Comparison of ENCODE assay signal across 19 cellular contexts in the genomic region with DNA sequence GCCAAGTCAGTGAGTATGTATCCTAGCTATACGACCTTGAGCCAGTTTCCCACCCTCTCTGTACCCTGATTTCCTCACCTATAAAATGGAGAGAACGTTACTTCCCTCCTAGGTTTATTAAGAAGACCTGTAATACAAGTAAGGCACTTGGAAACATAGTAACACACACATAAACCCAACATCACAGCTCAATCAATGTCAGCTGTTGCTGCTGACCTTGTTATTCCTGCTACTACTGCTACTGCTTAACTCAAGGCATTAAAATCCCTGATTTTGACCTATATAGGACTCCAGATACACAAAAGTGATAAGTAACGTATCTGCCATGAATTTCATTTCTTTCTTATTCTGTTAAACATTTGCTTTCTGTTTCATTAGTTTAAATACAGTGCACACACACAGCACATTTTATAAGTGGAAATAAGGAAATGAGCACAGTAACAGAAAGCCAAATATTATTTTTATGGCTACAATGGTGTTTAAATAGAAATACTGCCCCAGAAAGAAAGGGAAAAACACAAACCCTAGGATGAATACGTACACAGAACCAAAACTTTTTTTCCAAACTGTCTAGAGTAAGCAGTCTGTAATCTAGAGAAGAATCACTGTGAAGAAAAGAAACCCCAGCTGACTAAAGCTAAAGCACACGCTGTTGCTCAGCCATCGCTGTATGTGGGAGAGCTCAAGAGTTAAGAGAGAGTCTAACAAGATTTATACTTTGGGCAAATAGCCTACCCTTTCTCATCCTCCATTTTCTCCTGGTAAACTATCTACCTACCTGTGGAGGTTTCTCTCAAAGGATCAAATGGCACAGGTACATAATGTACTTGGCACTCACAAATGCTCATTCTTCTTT. TPM values are rescaled to one million over a fixed set of nuclear protein-coding genes. Genes with fewer than 3 reads are reported as not detected.
DNase-seq lines count a peak whose midpoint lies in the region; ATAC-seq, FAIRE-seq and TF ChIP-seq lines count a peak whose summit lies in the region.
"Had no signal": no experiment of that assay in that cellular context is flagged by ENCODE, and none has a peak within 500 bp of the region (broad histone marks: within the 10 kb centered on the region; RNA-seq: fewer than 3 reads in every experiment).

No MANE protein-coding gene starts in this region.

- H3K27me3 ChIP-seq in ACC112 (ENCODE audit: insufficient read depth, low read length) (no peaks in the 10 kb centered on the region), endothelial cell of umbilical vein (ENCODE audit: control insufficient read depth in 2 of 2, insufficient read depth in 2 of 2, low read length in 2 of 2) (no peaks in the 10 kb centered on the region), mesendoderm (ENCODE audit: insufficient read depth, low read length, poor library complexity) (no peaks in the 10 kb centered on the region), H9 (ENCODE audit: insufficient read depth, low read length) (no peaks in the 10 kb centered on the region)
- H3K27me3 ChIP-seq: foreskin keratinocyte, uterus had no signal

- H3K18ac ChIP-seq in mesendoderm (ENCODE audit: low read length) (no peak overlapping the region), H9 (ENCODE audit: insufficient read length, low read depth, low read length) (no peak overlapping the region)

- no peak overlapping the region for H3K23ac ChIP-seq in mesendoderm (ENCODE audit: low read length)
- H3K23ac ChIP-seq in H9 (ENCODE audit: insufficient read length, low read depth, low read length): no peak overlapping the region

- H3K36me3 ChIP-seq in ACC112 (ENCODE audit: insufficient read depth, low read length): 0 out of 2 replicates have a peak, but pooled peaks cover 7% of the 10 kb centered on the region
- peaks cover 0 to 2% of the 10 kb centered on the region in 2 experiments for H3K36me3 ChIP-seq in endothelial cell of umbilical vein (ENCODE audit: control insufficient read depth in 2 of 2, extremely low read depth in 1 of 2, insufficient read depth in 2 of 2, low read length in 2 of 2)
- no peaks in the 10 kb centered on the region for H3K36me3 ChIP-seq in mesendoderm (ENCODE audit: control insufficient read depth, insufficient read depth, low read length)
- H3K36me3 ChIP-seq: uterus had no signal

- H4K20me1 ChIP-seq in endothelial cell of umbilical vein (replicated peaks; ENCODE audit: control insufficient read depth, extremely low read depth, insufficient read depth, low read length) (no peaks in the 10 kb centered on the region), H9 (ENCODE audit: control insufficient read depth, insufficient read depth, insufficient read length) (no peaks in the 10 kb centered on the region)

- H2AFZ ChIP-seq in ACC112 (ENCODE audit: low read length, unreplicated experiment): peak overlapping the region; percentile 67
- no peak overlapping the region for H2AFZ ChIP-seq in endothelial cell of umbilical vein (ENCODE audit: low read depth, low read length)
- H2AFZ ChIP-seq in H9 (ENCODE audit: low read length): no peak overlapping the region

- no peak for ATAC-seq in activated CD8-positive, alpha-beta memory T cell treated with anti-CD3 and anti-CD28 coated beads, Interleukin-2, amount 10 ng/mL, durations not matched to agents 7 days and 5 days
- ATAC-seq: activated CD4-positive, CD25-positive, alpha-beta regulatory T cell treated with anti-CD3 and anti-CD28 coated beads, Interleukin-2, amount 50 U/mL, for 24 hours; foreskin keratinocyte had no signal

- H2BK15ac ChIP-seq in mesendoderm (replicated peaks; ENCODE audit: low read depth) (no peak overlapping the region), H9 (ENCODE audit: low read depth, low read length) (no peak overlapping the region)

- POLR2A ChIA-PET in endothelial cell of umbilical vein (lab: Charles Lee): no interaction called here

- intact Hi-C loops in endothelial cell of umbilical vein (cut with micrococcal nuclease): no loop called here

- FAIRE-seq in endothelial cell of umbilical vein (lab: Jason Lieb, UNC): no peak
- FAIRE-seq: endometrium had no signal

- no peaks in the 10 kb centered on the region for H3K9me3 ChIP-seq in endothelial cell of umbilical vein (replicated peaks; ENCODE audit: control insufficient read depth, insufficient read depth, low read length)
- H3K9me3 ChIP-seq in H9 (ENCODE audit: control insufficient read depth, low read depth, low read length): no peaks in the 10 kb centered on the region
- H3K9me3 ChIP-seq: uterus had no signal

- dilution Hi-C loops in endothelial cell of umbilical vein (cut with MboI; ENCODE audit: extremely low pct_ligation_motif_present, low sequenced_read_pairs): no loop called here

- no peaks in the 10 kb centered on the region for H3K27me3 Mint-ChIP-seq in osteocyte (ENCODE audit: unreplicated experiment)
- H3K27me3 Mint-ChIP-seq in activated CD8-positive, alpha-beta memory T cell treated with anti-CD3 and anti-CD28 coated beads, Interleukin-2, amount 10 ng/mL, durations not matched to agents 7 days and 5 days: no peaks in the 10 kb centered on the region
- H3K27me3 Mint-ChIP-seq in H9 (ENCODE audit: low read depth): no peaks in the 10 kb centered on the region
- H3K27me3 Mint-ChIP-seq: naive B cell; stimulated activated naive CD8-positive, alpha-beta T cell treated with anti-CD3 and anti-CD28 coated beads, Interleukin-15, Interleukin-2, amounts not matched to agents 100 ng/mL and 50 ng/mL, for 24 hours had no signal

- H3K9me3 Mint-ChIP-seq in osteocyte (ENCODE audit: unreplicated experiment) (no peaks in the 10 kb centered on the region), H9 (no peaks in the 10 kb centered on the region)
- H3K9me3 Mint-ChIP-seq in activated CD8-positive, alpha-beta memory T cell treated with anti-CD3 and anti-CD28 coated beads, Interleukin-2, amount 10 ng/mL, durations not matched to agents 7 days and 5 days (ENCODE audit: low read depth): no peaks in the 10 kb centered on the region
- H3K9me3 Mint-ChIP-seq: naive B cell; stimulated activated naive CD8-positive, alpha-beta T cell treated with anti-CD3 and anti-CD28 coated beads, Interleukin-15, Interleukin-2, amounts not matched to agents 100 ng/mL and 50 ng/mL, for 24 hours; T-helper 1 cell treated with Interleukin-12 subunit alpha and Interleukin-12 subunit beta and Interleukin-4 antibody, amounts not matched to agents 30 μg/mL and 1 μg/mL, for 36 hours had no signal

- no peak overlapping the region for H3K56ac ChIP-seq in mesendoderm (ENCODE audit: low read length)
- H3K56ac ChIP-seq in H9 (ENCODE audit: insufficient read length, low read depth, low read length): no peak overlapping the region

- no peak overlapping the region for H2BK20ac ChIP-seq in H9 (ENCODE audit: low read depth, low read length, poor library complexity, severe bottlenecking)

- H3K4me3 Mint-ChIP-seq in osteocyte (ENCODE audit: unreplicated experiment): peak overlapping the region; percentile 45
- no peak overlapping the region for H3K4me3 Mint-ChIP-seq in activated CD8-positive, alpha-beta memory T cell treated with anti-CD3 and anti-CD28 coated beads, Interleukin-2, amount 10 ng/mL, durations not matched to agents 7 days and 5 days
- no peak overlapping the region for H3K4me3 Mint-ChIP-seq in H9
- H3K4me3 Mint-ChIP-seq: naive B cell; stimulated activated naive CD8-positive, alpha-beta T cell treated with anti-CD3 and anti-CD28 coated beads, Interleukin-15, Interleukin-2, amounts not matched to agents 100 ng/mL and 50 ng/mL, for 24 hours; T-helper 1 cell treated with Interleukin-12 subunit alpha and Interleukin-12 subunit beta and Interleukin-4 antibody, amounts not matched to agents 30 μg/mL and 1 μg/mL, for 36 hours had no signal

- CTCF ChIA-PET in endothelial cell of umbilical vein (lab: Charles Lee): interaction anchor here (0.8 to 1.4 kb wide), 4 partner anchors 9 to 45 kb away, joined by 3 read pairs; no protein-coding TSS in a partner anchor
- CTCF ChIA-PET in activated CD8-positive, alpha-beta memory T cell treated with anti-CD3 and anti-CD28 coated beads, Interleukin-2, amount 10 ng/mL, durations not matched to agents 7 days and 5 days (lab: Charles Lee): no interaction called here

- no CpG with 5 or more reads among the region's 6 CpGs for WGBS in mesendoderm (ENCODE audit: extremely low coverage, insufficient coverage, low lambda C conversion rate)
- whole genome bisulfite sequencing in H9 (ENCODE audit: extremely low coverage, insufficient read length, low lambda C conversion rate): no CpG with 5 or more reads among the region's 6 CpGs

- H3K27ac ChIP-seq in ACC112 (ENCODE audit: low read depth, low read length): no peak overlapping the region
- no peak overlapping the region for H3K27ac ChIP-seq in endothelial cell of umbilical vein (ENCODE audit: insufficient read depth, low read depth, low read length)
- H3K27ac ChIP-seq in mesendoderm (ENCODE audit: low read depth, low read length): no peak overlapping the region
- H3K27ac ChIP-seq in H9 (ENCODE audit: insufficient read length, low read depth, low read length): no peak overlapping the region
- H3K27ac ChIP-seq: foreskin keratinocyte, uterus had no signal

- H4K5ac ChIP-seq in mesendoderm (ENCODE audit: low read length) (no peak overlapping the region), H9 (ENCODE audit: insufficient read length, low read depth, low read length) (no peak overlapping the region)

- H3K4me2 ChIP-seq in endothelial cell of umbilical vein (ENCODE audit: insufficient read depth, low read length) (no peak overlapping the region), mesendoderm (ENCODE audit: low read length) (no peak overlapping the region), H9 (ENCODE audit: insufficient read depth, insufficient read length, low read length) (no peak overlapping the region)

- peak overlapping the region; percentile 61 for H3K4me3 ChIP-seq in ACC112 (ENCODE audit: low read depth, low read length)
- H3K4me3 ChIP-seq in endothelial cell of umbilical vein (replicated peaks in 1 of 3; ENCODE audit: insufficient read depth in 1 of 3, low read depth in 1 of 3, low read length in 3 of 3): no peak overlapping the region
- H3K4me3 ChIP-seq in mesendoderm (ENCODE audit: low read length): no peak overlapping the region
- H3K4me3 ChIP-seq: uterus had no signal

- H3K79me1 ChIP-seq in mesendoderm (ENCODE audit: low read length) (peaks cover 5% of the 10 kb centered on the region), H9 (ENCODE audit: insufficient read depth, low read depth, low read length, poor library complexity, severe bottlenecking) (peaks cover 3% of the 10 kb centered on the region)

- H3K4me1 ChIP-seq in ACC112 (ENCODE audit: control insufficient read depth, insufficient read depth, low read length, unreplicated experiment) (peaks cover 7% of the 10 kb centered on the region), endothelial cell of umbilical vein (ENCODE audit: control insufficient read depth, extremely low read depth, insufficient read depth, low read length) (no peaks in the 10 kb centered on the region), mesendoderm (ENCODE audit: control insufficient read depth, low read depth, low read length) (no peaks in the 10 kb centered on the region), H9 (ENCODE audit: insufficient read depth, low read length) (no peaks in the 10 kb centered on the region)
- H3K4me1 ChIP-seq: foreskin keratinocyte, uterus had no signal

- H3K9ac ChIP-seq in endothelial cell of umbilical vein (replicated peaks; ENCODE audit: extremely low read depth, insufficient read depth, low read length): no peak overlapping the region
- H3K9ac ChIP-seq in mesendoderm (ENCODE audit: low read length): no peak overlapping the region
- H3K9ac ChIP-seq in H9 (ENCODE audit: extremely low read depth, insufficient read length, low read length): no peak overlapping the region

- no peaks in the 10 kb centered on the region for H3K23me2 ChIP-seq in H9 (ENCODE audit: insufficient read length, low read depth, low read length, poor library complexity, severe bottlenecking)

- H3K4me1 Mint-ChIP-seq in osteocyte (ENCODE audit: unreplicated experiment): peaks cover 13% of the 10 kb centered on the region
- peaks cover 8% of the 10 kb centered on the region for H3K4me1 Mint-ChIP-seq in activated CD8-positive, alpha-beta memory T cell treated with anti-CD3 and anti-CD28 coated beads, Interleukin-2, amount 10 ng/mL, durations not matched to agents 7 days and 5 days
- H3K4me1 Mint-ChIP-seq in H9: peaks cover 3 to 7% of the 10 kb centered on the region in 2 experiments; a peak in 3 of 4 replicates

- no peak overlapping the region for H2BK5ac ChIP-seq in mesendoderm (ENCODE audit: low read length)
- H2BK5ac ChIP-seq in H9 (ENCODE audit: insufficient read length, low read length): no peak overlapping the region

- H3K14ac ChIP-seq in H9 (ENCODE audit: insufficient read depth, low read length): no peak overlapping the region

- no TSS peak for BruUV-seq in endothelial cell of umbilical vein (replicated peaks; lab: Mats Ljungman, UMichigan)

- H2BK12ac ChIP-seq in H9 (ENCODE audit: insufficient read length, low read depth, low read length): no peak overlapping the region

- H3K27ac Mint-ChIP-seq in osteocyte (ENCODE audit: unreplicated experiment): peak overlapping the region; percentile 69
- H3K27ac Mint-ChIP-seq in activated CD8-positive, alpha-beta memory T cell treated with anti-CD3 and anti-CD28 coated beads, Interleukin-2, amount 10 ng/mL, durations not matched to agents 7 days and 5 days: no peak overlapping the region
- H3K27ac Mint-ChIP-seq in H9: no peak overlapping the region
- H3K27ac Mint-ChIP-seq: stimulated activated naive CD8-positive, alpha-beta T cell treated with anti-CD3 and anti-CD28 coated beads, Interleukin-15, Interleukin-2, amounts not matched to agents 100 ng/mL and 50 ng/mL, for 24 hours; T-helper 1 cell treated with Interleukin-12 subunit alpha and Interleukin-12 subunit beta and Interleukin-4 antibody, amounts not matched to agents 30 μg/mL and 1 μg/mL, for 36 hours had no signal

- H3K9me1 ChIP-seq in endothelial cell of umbilical vein (replicated peaks; ENCODE audit: control insufficient read depth, extremely low read depth, insufficient read depth, low read length): no peaks in the 10 kb centered on the region

- DNase-seq in OCI-M1 (lab: John Stamatoyannopoulos, UW) (peak; percentile 46), endothelial cell of umbilical vein (ENCODE audit: low read depth, low spot score) (peak; percentile 25), osteocyte (ENCODE audit: extremely low spot score, unreplicated experiment) (no peak), mesendoderm (no peak), putamen (ENCODE audit: low spot score) (no peak), H9 (no peak)
- no peak for DNase-seq in activated CD8-positive, alpha-beta memory T cell treated with anti-CD3 and anti-CD28 coated beads, Interleukin-2, amount 10 ng/mL, durations not matched to agents 7 days and 5 days
- DNase-seq: activated effector memory CD4-positive, alpha-beta T cell treated with Interleukin-2 at 50 U/mL for 16 hours; foreskin keratinocyte; Karpas-422; naive B cell; NCI-H1105 treated with DMSO at 0.1 percent for 48 hours; SHP77; uterus had no signal

- no peak overlapping the region for H4K8ac ChIP-seq in mesendoderm (ENCODE audit: low read depth, low read length)
- no peak overlapping the region for H4K8ac ChIP-seq in H9 (replicated peaks; ENCODE audit: insufficient read length, low read depth, low read length)

- H3K79me2 ChIP-seq in ACC112 (ENCODE audit: control insufficient read depth, insufficient read depth, low read length, unreplicated experiment) (peaks cover 8% of the 10 kb centered on the region), endothelial cell of umbilical vein (ENCODE audit: control insufficient read depth, insufficient read depth, low read length) (peaks cover 3% of the 10 kb centered on the region), mesendoderm (ENCODE audit: control insufficient read depth, insufficient read depth, low read length) (no peaks in the 10 kb centered on the region), H9 (ENCODE audit: insufficient read depth, low read length) (peaks cover 3% of the 10 kb centered on the region; the same call in 1 of the 2 replicates)

- no peak for TF ChIP-seq POLR2A in endothelial cell of umbilical vein (IDR thresholded peaks at IDR 0.05; ENCODE audit: low read depth, low read length)

- TF ChIP-seq CTCF in endothelial cell of umbilical vein (IDR thresholded peaks at IDR 0.05; ENCODE audit: extremely low read depth in 1 of 2, insufficient read depth in 1 of 2, low read depth in 1 of 2, low read length in 2 of 2) (no peak), osteocyte (IDR thresholded peaks at IDR 0.05) (no peak), H9 (conservative IDR thresholded peaks at IDR 0.05) (no peak)

- H2AK5ac ChIP-seq in mesendoderm (ENCODE audit: low read length) (no peak overlapping the region), H9 (ENCODE audit: insufficient read length, low read length) (no peak overlapping the region)

- H4K91ac ChIP-seq in H9 (ENCODE audit: insufficient read length, low read depth, low read length): no peak overlapping the region

- H3K4ac ChIP-seq in mesendoderm (ENCODE audit: low read depth, low read length) (no peak overlapping the region), H9 (ENCODE audit: low read depth, low read length) (no peak overlapping the region)

- H2BK120ac ChIP-seq in mesendoderm (ENCODE audit: low read depth, low read length): no peak overlapping the region
- H2BK120ac ChIP-seq in H9 (ENCODE audit: low read depth, low read length, poor library complexity, severe bottlenecking): no peak overlapping the region

- H3T11ph ChIP-seq in H9 (ENCODE audit: low read length): no peak overlapping the region

- H3K36me3 Mint-ChIP-seq in osteocyte (ENCODE audit: unreplicated experiment): peaks cover 18% of the 10 kb centered on the region
- peaks cover 25% of the 10 kb centered on the region for H3K36me3 Mint-ChIP-seq in activated CD8-positive, alpha-beta memory T cell treated with anti-CD3 and anti-CD28 coated beads, Interleukin-2, amount 10 ng/mL, durations not matched to agents 7 days and 5 days
- H3K36me3 Mint-ChIP-seq in H9 (ENCODE audit: insufficient read depth in 1 of 3, low read depth in 3 of 3): peaks cover 3 to 14% (median 12%) of the 10 kb centered on the region in 3 experiments; a peak in 6 of 7 replicates

RNA-seq across cellular contexts. Expression of a gene that starts 19.0 kb away (rescaled TPM):
- 6.6 and 6.7 TPM in 2 replicates for total RNA-seq in endothelial cell of umbilical vein
- polyA plus RNA-seq in endothelial cell of umbilical vein: 1.5 and 2.6 TPM in 2 replicates
- 1.8 and 1.9 TPM in 2 replicates for polyA plus RNA-seq in endothelial cell of umbilical vein (2011; cell fraction: cytosol; rRNA removed)
- polyA plus RNA-seq in endothelial cell of umbilical vein (2011; cell fraction: nucleus; rRNA removed): 6.3 and 10.5 TPM in 2 replicates
- polyA plus RNA-seq in endothelial cell of umbilical vein (2012): 4.3 and 6.8 TPM in 2 replicates
- polyA minus RNA-seq in endothelial cell of umbilical vein: 5.8 and 7.3 TPM in 2 replicates
- 3.5 TPM for polyA minus RNA-seq in endothelial cell of umbilical vein (2011; cell fraction: cytosol; rRNA and poly(A)+ RNA removed)
- polyA minus RNA-seq in endothelial cell of umbilical vein (2011; cell fraction: nucleus; rRNA and poly(A)+ RNA removed): 9.7 and 15.1 TPM in 2 replicates
- 11.6 and 12.9 TPM in 2 replicates for total RNA-seq in osteocyte
- 10 to 100 TPM; 11.4 to 12.9 TPM for total RNA-seq in activated CD8-positive, alpha-beta memory T cell treated with anti-CD3 and anti-CD28 coated beads, Interleukin-2, amount 10 ng/mL, durations not matched to agents 7 days and 5 days
- 2.1 TPM for polyA plus RNA-seq in mesendoderm (2013, experiment 1 of 2)
- 2.1 TPM for polyA plus RNA-seq in mesendoderm (2013, experiment 2 of 2)
- total RNA-seq in H9 (2021): 8.4 and 9.3 TPM in 2 replicates

RNA-seq across cellular contexts. Expression of a gene that starts 55.0 kb away (rescaled TPM):
- total RNA-seq in endothelial cell of umbilical vein (29.8 and 39.2 TPM in 2 replicates), osteocyte (28.5 and 29.3 TPM in 2 replicates), H9 (2021) (40.2 and 46.8 TPM in 2 replicates)
- polyA plus RNA-seq in endothelial cell of umbilical vein: 14.1 and 16.6 TPM in 2 replicates
- polyA plus RNA-seq in endothelial cell of umbilical vein (2011; cell fraction: cytosol; rRNA removed): 23.3 and 24.2 TPM in 2 replicates
- 13.3 and 17.1 TPM in 2 replicates for polyA plus RNA-seq in endothelial cell of umbilical vein (2011; cell fraction: nucleus; rRNA removed)
- 33.1 and 41.9 TPM in 2 replicates for polyA plus RNA-seq in endothelial cell of umbilical vein (2012)
- 10.9 and 18.5 TPM in 2 replicates for polyA minus RNA-seq in endothelial cell of umbilical vein
- polyA minus RNA-seq in endothelial cell of umbilical vein (2011; cell fraction: cytosol; rRNA and poly(A)+ RNA removed): 42.4 TPM
- polyA minus RNA-seq in endothelial cell of umbilical vein (2011; cell fraction: nucleus; rRNA and poly(A)+ RNA removed): 10.7 and 15.9 TPM in 2 replicates
- 10 to 100 TPM; 26.0 to 28.7 TPM for total RNA-seq in activated CD8-positive, alpha-beta memory T cell treated with anti-CD3 and anti-CD28 coated beads, Interleukin-2, amount 10 ng/mL, durations not matched to agents 7 days and 5 days
- 26.5 TPM for polyA plus RNA-seq in mesendoderm (2013, experiment 1 of 2)
- 27.7 TPM for polyA plus RNA-seq in mesendoderm (2013, experiment 2 of 2)

RNA-seq across cellular contexts. Expression of a gene that starts 55.3 kb away (rescaled TPM):
- total RNA-seq in endothelial cell of umbilical vein (4.6 and 5.2 TPM in 2 replicates), osteocyte (0.83 and 0.97 TPM in 2 replicates), H9 (2021) (3.8 and 4.4 TPM in 2 replicates)
- polyA plus RNA-seq in endothelial cell of umbilical vein: 3.9 and 4.0 TPM in 2 replicates
- 3.8 and 4.2 TPM in 2 replicates for polyA plus RNA-seq in endothelial cell of umbilical vein (2011; cell fraction: cytosol; rRNA removed)
- polyA plus RNA-seq in endothelial cell of umbilical vein (2011; cell fraction: nucleus; rRNA removed): 7.8 and 8.3 TPM in 2 replicates
- 7.1 and 17.6 TPM in 2 replicates for polyA plus RNA-seq in endothelial cell of umbilical vein (2012)
- 13.0 and 20.7 TPM in 2 replicates for polyA minus RNA-seq in endothelial cell of umbilical vein
- not detected for polyA minus RNA-seq in endothelial cell of umbilical vein (2011; cell fraction: cytosol; rRNA and poly(A)+ RNA removed)
- polyA minus RNA-seq in endothelial cell of umbilical vein (2011; cell fraction: nucleus; rRNA and poly(A)+ RNA removed): 35.0 and 49.6 TPM in 2 replicates
- under 1 TPM in 1 of 2 experiments, not detected in 1; 0.18 TPM for total RNA-seq in activated CD8-positive, alpha-beta memory T cell treated with anti-CD3 and anti-CD28 coated beads, Interleukin-2, amount 10 ng/mL, durations not matched to agents 7 days and 5 days
- polyA plus RNA-seq in mesendoderm (2013, experiment 1 of 2): 1.4 TPM
- 1.8 TPM for polyA plus RNA-seq in mesendoderm (2013, experiment 2 of 2)
- polyA plus RNA-seq: foreskin keratinocyte had no signal

Comparison
In these comparisons a context has a peak if more than half of its experiments do, and no peak if none do; other contexts are left out.
1. DNase-seq: peak in OCI-M1 (single experiment) and endothelial cell of umbilical vein (single experiment); none in osteocyte (single experiment), activated CD8-positive, alpha-beta memory T cell treated with anti-CD3 and anti-CD28 coated beads, Interleukin-2, amount 10 ng/mL, durations not matched to agents 7 days and 5 days (single experiment), mesendoderm (single experiment), putamen (single experiment) and H9 (single experiment).